In the genomic region with DNA sequence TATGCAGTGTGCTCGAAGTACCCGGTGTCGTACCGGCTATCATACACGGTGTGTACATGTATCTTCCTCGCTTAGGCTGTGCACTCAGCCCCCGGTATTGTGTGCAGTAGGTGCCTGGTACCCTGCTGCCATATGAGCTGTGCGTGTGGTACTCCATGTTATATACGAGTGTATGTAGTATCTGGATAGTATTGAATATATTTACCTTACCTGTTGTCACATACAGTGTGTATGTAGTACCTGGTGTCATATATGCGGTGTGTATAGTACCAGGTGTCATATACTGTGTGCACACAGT, we compare ENCODE assay signal across 1 cellular context.
TF ChIP-seq lines count a peak whose summit lies in the region.

No MANE protein-coding gene starts in this region.

TF ChIP-seq in H1, 55 proteins besides CTCF, POLR2A, EP300 and RAD21:
- TF ChIP-seq GABPA (IDR thresholded peaks at IDR 0.05; ENCODE audit: borderline replicate concordance, insufficient read depth, low read length), result no peak
- TF ChIP-seq KDM5A (IDR thresholded peaks at IDR 0.05; ENCODE audit: low read length), result no peak
- no peak for TF ChIP-seq SIRT6 (IDR thresholded peaks at IDR 0.05; ENCODE audit: low read length)
- peak; percentile 31; the same call in 1 of the 2 replicates for TF ChIP-seq SUZ12 (IDR thresholded peaks at IDR 0.05; ENCODE audit: low read length)
